Comparison of ENCODE assay signal across 24 cellular contexts in the genomic region with DNA sequence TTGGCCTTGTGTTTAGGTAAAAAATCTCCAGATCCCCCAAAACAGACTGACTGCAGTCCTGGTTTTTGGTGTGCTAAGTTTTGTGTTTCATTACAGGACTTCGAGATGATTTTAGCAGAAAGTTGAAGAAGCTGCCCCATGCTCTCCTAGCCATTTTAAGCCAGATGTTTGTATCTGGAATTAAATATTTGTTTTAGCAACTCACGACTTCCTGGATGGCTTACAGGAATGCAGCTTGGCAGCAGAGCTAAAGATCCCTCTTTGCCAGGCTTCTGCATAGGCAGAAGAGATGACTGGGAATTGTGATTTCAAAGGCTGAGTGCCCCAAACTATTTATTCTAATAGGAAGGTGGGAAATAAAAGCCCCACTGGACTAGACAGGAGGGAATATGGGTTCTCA. TPM values are rescaled to one million over a fixed set of nuclear protein-coding genes. Genes with fewer than 3 reads are reported as not detected.
DNase-seq lines count a peak whose midpoint lies in the region; ATAC-seq and TF ChIP-seq lines count a peak whose summit lies in the region.
"Had no signal": no experiment of that assay in that cellular context is flagged by ENCODE, and none has a peak within 500 bp of the region (broad histone marks: within the 10 kb centered on the region; RNA-seq: fewer than 3 reads in every experiment).

No MANE protein-coding gene starts in this region.

- H4K20me1 ChIP-seq in MM.1S (ENCODE audit: insufficient read depth, low read length) (no peaks in the 10 kb centered on the region), OCI-LY7 (ENCODE audit: insufficient read depth, low read length) (no peaks in the 10 kb centered on the region)

- H3K4me3 ChIP-seq in MM.1S (ENCODE audit: low read length) (0 out of 2 replicates have a peak overlapping the region, but pooled peaks have one; percentile 1), esophagus muscularis mucosa (no peak overlapping the region), OCI-LY7 (ENCODE audit: low read depth, low read length, poor library complexity, severe bottlenecking) (no peak overlapping the region)
- H3K4me3 ChIP-seq: K562, PC-9, skin epidermis, upper lobe of left lung had no signal

- peak; percentile 11 for DNase-seq in DMS153 treated with DMSO at 0.1 percent for 48 hours (lab: John Stamatoyannopoulos, UW; ENCODE audit: unreplicated experiment)
- no peak for DNase-seq in DMS153 (lab: John Stamatoyannopoulos, UW)
- DNase-seq in MM.1S, result no peak
- peak; percentile 42 for DNase-seq in esophagus muscularis mucosa (ENCODE audit: extremely low spot score)
- no peak for DNase-seq in progenitor cell of endocrine pancreas (ENCODE audit: low spot score, unreplicated experiment)
- DNase-seq in OCI-LY7 (ENCODE audit: low spot score), result no peak
- no peak for DNase-seq in activated T-helper 2 cell treated with anti-CD3 and anti-CD28 coated beads, Interferon-gamma antibody, Interleukin-2, Interleukin-4, amounts not matched to agents 10 μg/mL and 5 μg/mL and 100 μg/mL, durations not matched to agents 14 hours and 24 hours and 36 hours (ENCODE audit: low spot score)
- DNase-seq: 8988T; activated CD8-positive, alpha-beta T cell treated with anti-CD3 and anti-CD28 coated beads for 36 hours; activated gamma-delta T cell; BE2C; HFFc6; NCI-H2227 treated with DMSO at 0.1 percent for 48 hours; NCI-H82; PC-9; substantia nigra; upper lobe of left lung had no signal

- 39% methylated on average over 2 of the region's 2 CpGs for WGBS in esophagus muscularis mucosa

- H3K4me1 ChIP-seq in MM.1S (ENCODE audit: low read length) (peaks cover 13% of the 10 kb centered on the region), esophagus muscularis mucosa (peaks cover 3 to 13% (median 13%) of the 10 kb centered on the region in 4 donors), OCI-LY7 (ENCODE audit: insufficient read depth, low read length, poor library complexity, severe bottlenecking) (no peaks in the 10 kb centered on the region)
- H3K4me1 ChIP-seq: BE2C, Caco-2 had no signal

- no peak overlapping the region for H3K9ac ChIP-seq in MM.1S (ENCODE audit: low read length)

- H3K4me2 ChIP-seq in MM.1S (ENCODE audit: low read depth, low read length), result peak overlapping the region; percentile 47; the same call in 1 of the 2 replicates
- no peak overlapping the region for H3K4me2 ChIP-seq in OCI-LY7 (ENCODE audit: low read length)
- H3K4me2 ChIP-seq: PC-9 had no signal

- H3K27ac Mint-ChIP-seq in progenitor cell of endocrine pancreas, result peak overlapping the region; percentile 29
- no peak overlapping the region for H3K27ac Mint-ChIP-seq in activated T-helper 2 cell treated with anti-CD3 and anti-CD28 coated beads, Interferon-gamma antibody, Interleukin-2, Interleukin-4, amounts not matched to agents 10 μg/mL and 5 μg/mL and 100 μg/mL, durations not matched to agents 14 hours and 24 hours and 36 hours
- H3K27ac Mint-ChIP-seq: activated CD8-positive, alpha-beta T cell treated with anti-CD3 and anti-CD28 coated beads for 36 hours; HFFc6 had no signal

- H3K36me3 ChIP-seq in MM.1S (replicated peaks; ENCODE audit: insufficient read depth, low read length) (no peaks in the 10 kb centered on the region), esophagus muscularis mucosa (no peaks in the 10 kb centered on the region), OCI-LY7 (ENCODE audit: insufficient read depth, low read length) (no peaks in the 10 kb centered on the region)
- H3K36me3 ChIP-seq: BE2C, neutrophil, upper lobe of left lung had no signal

- H2AFZ ChIP-seq in MM.1S (ENCODE audit: low read length) (0 out of 2 replicates have a peak overlapping the region, but pooled peaks have one; percentile 5), OCI-LY7 (ENCODE audit: low read length) (no peak overlapping the region)
- H2AFZ ChIP-seq: PC-9 had no signal

- peaks cover 6% of the 10 kb centered on the region; the same call in 1 of the 2 replicates for H3F3A ChIP-seq in MM.1S (ENCODE audit: insufficient read depth, low read length)

- CTCF ChIA-PET in OCI-LY7 (lab: Charles Lee; ENCODE audit: unreplicated experiment), result no interaction called here

- no peak for TF ChIP-seq POLR2A in esophagus muscularis mucosa (IDR thresholded peaks at IDR 0.05; ENCODE audit: low read depth)

- H3K9me3 Mint-ChIP-seq in progenitor cell of endocrine pancreas (ENCODE audit: low read depth), result no peaks in the 10 kb centered on the region
- H3K9me3 Mint-ChIP-seq in activated T-helper 2 cell treated with anti-CD3 and anti-CD28 coated beads, Interferon-gamma antibody, Interleukin-2, Interleukin-4, amounts not matched to agents 10 μg/mL and 5 μg/mL and 100 μg/mL, durations not matched to agents 14 hours and 24 hours and 36 hours, result no peaks in the 10 kb centered on the region
- H3K9me3 Mint-ChIP-seq: activated CD8-positive, alpha-beta T cell treated with anti-CD3 and anti-CD28 coated beads for 36 hours; central memory CD8-positive, alpha-beta T cell; HFFc6 had no signal

- no peak overlapping the region for H3K4me3 Mint-ChIP-seq in progenitor cell of endocrine pancreas (ENCODE audit: low read depth)
- H3K4me3 Mint-ChIP-seq in activated T-helper 2 cell treated with anti-CD3 and anti-CD28 coated beads, Interferon-gamma antibody, Interleukin-2, Interleukin-4, amounts not matched to agents 10 μg/mL and 5 μg/mL and 100 μg/mL, durations not matched to agents 14 hours and 24 hours and 36 hours (ENCODE audit: low read depth), result no peak overlapping the region
- H3K4me3 Mint-ChIP-seq: activated CD8-positive, alpha-beta T cell treated with anti-CD3 and anti-CD28 coated beads for 36 hours; central memory CD8-positive, alpha-beta T cell; HFFc6 had no signal

- no peaks in the 10 kb centered on the region for H3K27me3 Mint-ChIP-seq in progenitor cell of endocrine pancreas
- H3K27me3 Mint-ChIP-seq in activated T-helper 2 cell treated with anti-CD3 and anti-CD28 coated beads, Interferon-gamma antibody, Interleukin-2, Interleukin-4, amounts not matched to agents 10 μg/mL and 5 μg/mL and 100 μg/mL, durations not matched to agents 14 hours and 24 hours and 36 hours (ENCODE audit: low read depth), result peaks cover 3% of the 10 kb centered on the region

- POLR2A ChIA-PET in OCI-LY7 (lab: Charles Lee), result no interaction called here

- H3K9me2 ChIP-seq in MM.1S (replicated peaks; ENCODE audit: insufficient read depth, low read length) (no peaks in the 10 kb centered on the region), OCI-LY7 (ENCODE audit: insufficient read depth, low read length) (no peaks in the 10 kb centered on the region)

- no peak for ATAC-seq in GM19035 (IDR thresholded peaks at IDR 0.05; ENCODE audit: unreplicated experiment)
- ATAC-seq: activated CD4-positive, CD25-positive, alpha-beta regulatory T cell treated with anti-CD3 and anti-CD28 coated beads, Interleukin-2, amount 50 U/mL, for 24 hours; activated CD8-positive, alpha-beta T cell treated with anti-CD3 and anti-CD28 coated beads for 36 hours had no signal

- intact Hi-C loops in esophagus muscularis mucosa (cut with DNase I) (no loop called here), OCI-LY7 (cut with micrococcal nuclease; ENCODE audit: unreplicated experiment) (no loop called here)
- intact Hi-C loops in activated T-helper 2 cell treated with anti-CD3 and anti-CD28 coated beads, Interferon-gamma antibody, Interleukin-2, Interleukin-4, amounts not matched to agents 10 μg/mL and 5 μg/mL and 100 μg/mL, durations not matched to agents 14 hours and 24 hours and 36 hours (cut with micrococcal nuclease), result no loop called here

- H3K27me3 ChIP-seq in MM.1S (replicated peaks; ENCODE audit: insufficient read depth, low read length) (no peaks in the 10 kb centered on the region), esophagus muscularis mucosa (no peaks in the 10 kb centered on the region)
- H3K27me3 ChIP-seq: BE2C, upper lobe of left lung had no signal

- H3K27ac ChIP-seq in MM.1S (ENCODE audit: low read length) (peak overlapping the region; percentile 41; the same call in 1 of the 2 replicates), esophagus muscularis mucosa (replicated peaks in 1 of 4) (no peak overlapping the region), OCI-LY7 (ENCODE audit: low read depth, low read length, poor library complexity, severe bottlenecking) (no peak overlapping the region)
- H3K27ac ChIP-seq: neutrophil, PC-9, skin epidermis, upper lobe of left lung had no signal

- no peak for TF ChIP-seq EP300 in esophagus muscularis mucosa (IDR thresholded peaks at IDR 0.05)

- BruUV-seq in OCI-LY7 (replicated peaks; lab: Mats Ljungman, UMichigan), result no TSS peak

- H3K79me2 ChIP-seq in MM.1S (ENCODE audit: low read length) (no peaks in the 10 kb centered on the region), OCI-LY7 (ENCODE audit: insufficient read depth, low read depth, low read length) (no peaks in the 10 kb centered on the region)

- TF ChIP-seq CTCF in MM.1S (IDR thresholded peaks at IDR 0.05; ENCODE audit: low read length) (no peak), esophagus muscularis mucosa (IDR thresholded peaks at IDR 0.05) (no peak), progenitor cell of endocrine pancreas (IDR thresholded peaks at IDR 0.05; ENCODE audit: unreplicated experiment) (no peak), OCI-LY7 (conservative IDR thresholded peaks at IDR 0.05; ENCODE audit: low read length) (no peak)

- peaks cover 34% of the 10 kb centered on the region for H3K36me3 Mint-ChIP-seq in progenitor cell of endocrine pancreas (ENCODE audit: insufficient read depth)
- H3K36me3 Mint-ChIP-seq in activated T-helper 2 cell treated with anti-CD3 and anti-CD28 coated beads, Interferon-gamma antibody, Interleukin-2, Interleukin-4, amounts not matched to agents 10 μg/mL and 5 μg/mL and 100 μg/mL, durations not matched to agents 14 hours and 24 hours and 36 hours (ENCODE audit: low read depth), result no peaks in the 10 kb centered on the region

- H3K4me1 Mint-ChIP-seq in progenitor cell of endocrine pancreas (ENCODE audit: low read depth), result peaks cover 49% of the 10 kb centered on the region
- H3K4me1 Mint-ChIP-seq in activated T-helper 2 cell treated with anti-CD3 and anti-CD28 coated beads, Interferon-gamma antibody, Interleukin-2, Interleukin-4, amounts not matched to agents 10 μg/mL and 5 μg/mL and 100 μg/mL, durations not matched to agents 14 hours and 24 hours and 36 hours (ENCODE audit: low read depth), result no peaks in the 10 kb centered on the region
- H3K4me1 Mint-ChIP-seq: central memory CD8-positive, alpha-beta T cell had no signal

- H3K9me3 ChIP-seq in MM.1S (replicated peaks; ENCODE audit: insufficient read depth, low read length), result no peaks in the 10 kb centered on the region
- H3K9me3 ChIP-seq in esophagus muscularis mucosa, result no peaks in the 10 kb centered on the region
- H3K9me3 ChIP-seq in OCI-LY7 (ENCODE audit: low read length), result no peaks in the 10 kb centered on the region
- H3K9me3 ChIP-seq: BE2C, Caco-2, neutrophil, upper lobe of left lung had no signal

RNA-seq across cellular contexts. Expression of a gene that starts 31.1 kb away (rescaled TPM):
- total RNA-seq in esophagus muscularis mucosa (under 1 TPM in 3 of 4 donors, not detected in 1; under 0.01 to 0.06 (median under 0.01) TPM), progenitor cell of endocrine pancreas (92.2 and 110 TPM in 2 replicates), OCI-LY7 (2022) (not detected in 2 replicates)
- not detected in 2 replicates for total RNA-seq in OCI-LY7 (2014; rRNA removed; shearing (Covaris generic))
- not detected in 2 replicates for total RNA-seq in activated T-helper 2 cell treated with anti-CD3 and anti-CD28 coated beads, Interferon-gamma antibody, Interleukin-2, Interleukin-4, amounts not matched to agents 10 μg/mL and 5 μg/mL and 100 μg/mL, durations not matched to agents 14 hours and 24 hours and 36 hours
- total RNA-seq: activated CD8-positive, alpha-beta T cell treated with anti-CD3 and anti-CD28 coated beads for 36 hours had no signal

Comparison
In these comparisons a context has a peak if more than half of its experiments do, and no peak if none do; other contexts are left out.
1. DNase-seq: peak in DMS153 treated with DMSO at 0.1 percent for 48 hours (single experiment) and esophagus muscularis mucosa (single experiment); none in DMS153 (single experiment), MM.1S (single experiment), progenitor cell of endocrine pancreas (single experiment), OCI-LY7 (single experiment) and activated T-helper 2 cell treated with anti-CD3 and anti-CD28 coated beads, Interferon-gamma antibody, Interleukin-2, Interleukin-4, amounts not matched to agents 10 μg/mL and 5 μg/mL and 100 μg/mL, durations not matched to agents 14 hours and 24 hours and 36 hours (single experiment).
2. RNA of a gene that starts 31.1 kb away (total RNA-seq): 92.2 to 110 TPM in progenitor cell of endocrine pancreas; under 0.01 to 0.06 TPM in esophagus muscularis mucosa, not detected in OCI-LY7 and not detected in activated T-helper 2 cell treated with anti-CD3 and anti-CD28 coated beads, Interferon-gamma antibody, Interleukin-2, Interleukin-4, amounts not matched to agents 10 μg/mL and 5 μg/mL and 100 μg/mL, durations not matched to agents 14 hours and 24 hours and 36 hours; every median in the first group is over 10 times any median in the second.